ENCODE assay signal across 9 cellular contexts in genomic region chr5:29148073-29148472, GRCh38.
"Had no signal": no experiment of that assay in that cellular context is flagged by ENCODE, and none has a peak within 500 bp of the region (broad histone marks: within the 10 kb centered on the region; RNA-seq: fewer than 3 reads in every experiment).

No MANE protein-coding gene starts in this region.

- H3K27me3 Mint-ChIP-seq: IgD-negative memory B cell had no signal

- ATAC-seq: HCT116, HepG2 had no signal

- H3K4me1 Mint-ChIP-seq: IgD-negative memory B cell had no signal

- H3K36me3 Mint-ChIP-seq: IgD-negative memory B cell had no signal

- DNase-seq: GM23248, H7, HFFc6, KG1 had no signal

- H3K4me3 Mint-ChIP-seq: HFFc6, IgD-negative memory B cell had no signal

- H3K9me3 ChIP-seq: HAP-1 had no signal

- H3K4me3 ChIP-seq: GM23248, HAP-1 had no signal

- H2AFZ ChIP-seq: GM23248 had no signal

- H3K27ac ChIP-seq: GM23248, HL-60 had no signal

- FAIRE-seq: HepG2 had no signal

- H3K9ac ChIP-seq: GM23248 had no signal

- H3K36me3 ChIP-seq: HAP-1 had no signal

- H3K27ac Mint-ChIP-seq: HFFc6, IgD-negative memory B cell had no signal
